Comparison of ENCODE assay signal across 16 cellular contexts in the genomic region with DNA sequence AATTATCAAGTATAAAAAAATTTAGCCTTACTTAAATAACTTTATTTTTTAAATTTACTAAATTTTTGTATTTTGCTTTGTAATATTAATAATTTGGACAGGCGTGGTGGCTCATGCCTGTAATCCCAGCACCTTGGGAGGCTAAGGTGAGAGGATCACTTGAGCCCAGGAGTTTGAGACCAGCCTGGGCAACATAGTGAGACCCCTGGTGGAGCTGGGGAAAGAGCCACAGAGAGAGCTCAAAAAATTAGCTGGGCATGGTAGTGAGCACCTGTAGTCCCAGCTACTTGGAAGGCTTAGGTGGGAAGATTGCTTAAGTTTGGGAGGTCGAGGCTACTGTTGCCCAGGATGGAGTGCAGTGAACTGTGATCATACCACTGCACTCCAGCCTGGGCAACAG.
"Had no signal": no experiment of that assay in that cellular context is flagged by ENCODE, and none has a peak within 500 bp of the region (broad histone marks: within the 10 kb centered on the region; RNA-seq: fewer than 3 reads in every experiment).

No MANE protein-coding gene starts in this region.

- ATAC-seq: effector memory CD8-positive, alpha-beta T cell; mucosa of descending colon; naive thymus-derived CD8-positive, alpha-beta T cell had no signal

- H3K27me3 ChIP-seq: ascending aorta, neutrophil, right atrium auricular region, thyroid gland, uterus had no signal

- H3K9me3 ChIP-seq: ascending aorta, mucosa of descending colon, neutrophil, right atrium auricular region, thyroid gland, uterus had no signal

- H3K4me3 ChIP-seq: ascending aorta, mucosa of descending colon, right atrium auricular region, thyroid gland, uterus had no signal

- DNase-seq: activated CD4-positive, alpha-beta T cell treated with anti-CD3 and anti-CD28 coated beads, Interleukin-2, amount 50 U/mL, for 4 hours; activated CD4-positive, CD25-positive, alpha-beta regulatory T cell treated with anti-CD3 and anti-CD28 coated beads, Interleukin-2, amount 50 U/mL, for 72 hours; activated effector memory CD4-positive, alpha-beta T cell treated with Interleukin-2 at 50 U/mL for 16 hours; activated naive CD8-positive, alpha-beta T cell treated with anti-CD3 and anti-CD28 coated beads, Interleukin-2, amount 10 ng/mL, durations not matched to agents 7 days and 5 days; activated T-cell treated with anti-CD3 and anti-CD28 coated beads, Interleukin-2, amount 50 U/mL, for 24 hours; central memory CD4-positive, alpha-beta T cell; effector memory CD8-positive, alpha-beta T cell; mucosa of descending colon; posterior cingulate gyrus; small intestine; thyroid gland; uterus had no signal

- H3K36me3 ChIP-seq: ascending aorta, neutrophil, right atrium auricular region, thyroid gland, uterus had no signal

- H3K27ac ChIP-seq: ascending aorta, neutrophil, right atrium auricular region, thyroid gland, uterus had no signal

- H3K4me1 ChIP-seq: ascending aorta, uterus had no signal
